Comparison of ENCODE assay signal across 1 cellular context in the genomic region with DNA sequence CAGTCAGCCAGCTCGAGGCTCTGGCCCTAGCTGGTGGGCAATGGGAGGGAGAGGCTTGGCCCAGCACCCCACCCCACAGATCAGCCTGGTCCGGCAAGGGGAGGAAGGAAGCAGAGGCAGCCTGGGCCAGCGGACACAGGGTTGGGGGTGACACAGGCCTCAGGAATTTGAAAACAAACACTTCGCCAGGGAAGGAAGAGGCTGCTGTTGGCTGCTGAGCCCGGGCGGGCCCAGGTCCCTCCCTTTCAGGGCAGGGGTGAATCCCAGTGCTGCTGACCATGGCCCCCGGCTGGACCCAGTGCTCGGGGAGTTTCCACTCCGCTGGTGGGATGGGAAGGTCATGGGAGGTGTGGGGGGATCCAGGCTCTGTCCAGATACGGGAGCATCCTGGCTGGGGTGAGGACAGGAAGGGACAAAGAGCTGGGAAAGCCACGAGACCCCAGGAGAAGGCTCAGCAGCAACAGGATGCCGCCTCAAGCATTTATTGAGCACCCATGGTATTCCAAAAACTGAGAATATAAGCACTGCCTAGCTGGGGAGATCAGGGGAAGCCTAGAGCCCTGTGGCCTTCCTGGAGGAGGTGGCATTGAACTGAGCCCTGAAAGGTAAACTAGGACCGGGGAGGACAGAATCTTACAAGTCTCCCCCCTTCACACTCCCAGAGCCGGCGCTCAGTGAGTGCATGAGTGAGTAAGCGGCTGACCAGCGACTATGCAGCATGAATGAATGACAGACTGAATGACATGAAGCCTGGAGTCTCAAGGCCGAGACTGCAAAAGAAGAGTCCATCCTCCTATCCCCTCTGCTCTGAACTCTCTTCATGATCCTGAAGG.
TF ChIP-seq lines count a peak whose summit lies in the region.

No MANE protein-coding gene starts in this region.

TF ChIP-seq in HepG2, 621 proteins besides CTCF, POLR2A, EP300 and RAD21 (continued from another document and continues in another):
- no peak; the same call in 1 of the 2 replicates for TF ChIP-seq AKAP8 (CRISPR knock-in tag; IDR thresholded peaks at IDR 0.05)
- no peak for TF ChIP-seq MAFK (conservative IDR thresholded peaks at IDR 0.05 in 1 of 2, IDR thresholded peaks at IDR 0.05 in 1 of 2; ENCODE audit: low read length in 2 of 2)
- TF ChIP-seq IRX3 (CRISPR knock-in tag; IDR thresholded peaks at IDR 0.05; ENCODE audit: borderline replicate concordance, low read depth) = no peak
- no peak for TF ChIP-seq SMARCC2 (IDR thresholded peaks at IDR 0.05)
- no peak for TF ChIP-seq ZNF484 (CRISPR knock-in tag; IDR thresholded peaks at IDR 0.05; ENCODE audit: borderline replicate concordance, low read depth)
- no peak for TF ChIP-seq SOX6 (IDR thresholded peaks at IDR 0.05)
- peak; percentile 72; the same call in 1 of the 2 replicates for TF ChIP-seq SOX6 (CRISPR knock-in tag; IDR thresholded peaks at IDR 0.05)
- TF ChIP-seq, protein P1, sequence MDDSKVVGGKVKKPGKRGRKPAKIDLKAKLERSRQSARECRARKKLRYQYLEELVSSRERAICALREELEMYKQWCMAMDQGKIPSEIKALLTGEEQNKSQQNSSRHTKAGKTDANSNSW (CRISPR knock-in tag; IDR thresholded peaks at IDR 0.05; ENCODE audit: borderline replicate concordance) = no peak
- TF ChIP-seq, protein P2, sequence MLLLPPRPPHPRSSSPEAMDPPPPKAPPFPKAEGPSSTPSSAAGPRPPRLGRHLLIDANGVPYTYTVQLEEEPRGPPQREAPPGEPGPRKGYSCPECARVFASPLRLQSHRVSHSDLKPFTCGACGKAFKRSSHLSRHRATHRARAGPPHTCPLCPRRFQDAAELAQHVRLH (CRISPR knock-in tag; IDR thresholded peaks at IDR 0.05; ENCODE audit: borderline replicate concordance, low read depth) = peak; percentile 87; the same call in 1 of the 2 replicates
- no peak for TF ChIP-seq ZNF737 (CRISPR knock-in tag; IDR thresholded peaks at IDR 0.05; ENCODE audit: borderline replicate concordance)
- TF ChIP-seq ZNF614 (CRISPR knock-in tag; IDR thresholded peaks at IDR 0.05; ENCODE audit: borderline replicate concordance) = no peak
- no peak for TF ChIP-seq BHLHE40 (IDR thresholded peaks at IDR 0.05; ENCODE audit: low read length)
- peak; percentile 21; the same call in 1 of the 2 replicates for TF ChIP-seq TP53 (CRISPR knock-in tag; conservative IDR thresholded peaks at IDR 0.05)
- TF ChIP-seq, protein P3, sequence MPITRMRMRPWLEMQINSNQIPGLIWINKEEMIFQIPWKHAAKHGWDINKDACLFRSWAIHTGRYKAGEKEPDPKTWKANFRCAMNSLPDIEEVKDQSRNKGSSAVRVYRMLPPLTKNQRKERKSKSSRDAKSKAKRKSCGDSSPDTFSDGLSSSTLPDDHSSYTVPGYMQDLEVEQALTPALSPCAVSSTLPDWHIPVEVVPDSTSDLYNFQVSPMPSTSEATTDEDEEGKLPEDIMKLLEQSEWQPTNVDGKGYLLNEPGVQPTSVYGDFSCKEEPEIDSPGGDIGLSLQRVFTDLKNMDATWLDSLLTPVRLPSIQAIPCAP (CRISPR knock-in tag; IDR thresholded peaks at IDR 0.05; ENCODE audit: low read depth) = no peak
- peak; percentile 31; the same call in 1 of the 2 replicates for TF ChIP-seq MIER2 (CRISPR knock-in tag; IDR thresholded peaks at IDR 0.05)
- TF ChIP-seq ZNF567 (CRISPR knock-in tag; IDR thresholded peaks at IDR 0.05; ENCODE audit: borderline replicate concordance) = no peak
- TF ChIP-seq, protein P4, sequence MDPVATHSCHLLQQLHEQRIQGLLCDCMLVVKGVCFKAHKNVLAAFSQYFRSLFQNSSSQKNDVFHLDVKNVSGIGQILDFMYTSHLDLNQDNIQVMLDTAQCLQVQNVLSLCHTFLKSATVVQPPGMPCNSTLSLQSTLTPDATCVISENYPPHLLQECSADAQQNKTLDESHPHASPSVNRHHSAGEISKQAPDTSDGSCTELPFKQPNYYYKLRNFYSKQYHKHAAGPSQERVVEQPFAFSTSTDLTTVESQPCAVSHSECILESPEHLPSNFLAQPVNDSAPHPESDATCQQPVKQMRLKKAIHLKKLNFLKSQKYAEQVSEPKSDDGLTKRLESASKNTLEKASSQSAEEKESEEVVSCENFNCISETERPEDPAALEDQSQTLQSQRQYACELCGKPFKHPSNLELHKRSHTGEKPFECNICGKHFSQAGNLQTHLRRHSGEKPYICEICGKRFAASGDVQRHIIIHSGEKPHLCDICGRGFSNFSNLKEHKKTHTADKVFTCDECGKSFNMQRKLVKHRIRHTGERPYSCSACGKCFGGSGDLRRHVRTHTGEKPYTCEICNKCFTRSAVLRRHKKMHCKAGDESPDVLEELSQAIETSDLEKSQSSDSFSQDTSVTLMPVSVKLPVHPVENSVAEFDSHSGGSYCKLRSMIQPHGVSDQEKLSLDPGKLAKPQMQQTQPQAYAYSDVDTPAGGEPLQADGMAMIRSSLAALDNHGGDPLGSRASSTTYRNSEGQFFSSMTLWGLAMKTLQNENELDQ (CRISPR knock-in tag; IDR thresholded peaks at IDR 0.05; ENCODE audit: borderline replicate concordance) = no peak
- no peak for TF ChIP-seq ZKSCAN1 (IDR thresholded peaks at IDR 0.05; ENCODE audit: low read length)
- TF ChIP-seq, protein P5, sequence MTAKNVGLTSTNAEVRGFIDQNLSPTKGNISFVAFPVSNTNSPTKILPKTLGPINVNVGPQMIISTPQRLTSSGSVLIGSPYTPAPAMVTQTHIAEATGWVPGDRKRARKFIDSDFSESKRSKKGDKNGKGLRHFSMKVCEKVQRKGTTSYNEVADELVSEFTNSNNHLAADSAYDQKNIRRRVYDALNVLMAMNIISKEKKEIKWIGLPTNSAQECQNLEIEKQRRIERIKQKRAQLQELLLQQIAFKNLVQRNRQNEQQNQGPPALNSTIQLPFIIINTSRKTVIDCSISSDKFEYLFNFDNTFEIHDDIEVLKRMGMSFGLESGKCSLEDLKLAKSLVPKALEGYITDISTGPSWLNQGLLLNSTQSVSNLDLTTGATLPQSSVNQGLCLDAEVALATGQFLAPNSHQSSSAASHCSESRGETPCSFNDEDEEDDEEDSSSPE (CRISPR knock-in tag; IDR thresholded peaks at IDR 0.05) = no peak
- no peak for TF ChIP-seq RFXANK (CRISPR knock-in tag; IDR thresholded peaks at IDR 0.05)
- no peak for TF ChIP-seq ZNF552 (CRISPR knock-in tag; IDR thresholded peaks at IDR 0.05; ENCODE audit: borderline replicate concordance)
- TF ChIP-seq, protein P6, sequence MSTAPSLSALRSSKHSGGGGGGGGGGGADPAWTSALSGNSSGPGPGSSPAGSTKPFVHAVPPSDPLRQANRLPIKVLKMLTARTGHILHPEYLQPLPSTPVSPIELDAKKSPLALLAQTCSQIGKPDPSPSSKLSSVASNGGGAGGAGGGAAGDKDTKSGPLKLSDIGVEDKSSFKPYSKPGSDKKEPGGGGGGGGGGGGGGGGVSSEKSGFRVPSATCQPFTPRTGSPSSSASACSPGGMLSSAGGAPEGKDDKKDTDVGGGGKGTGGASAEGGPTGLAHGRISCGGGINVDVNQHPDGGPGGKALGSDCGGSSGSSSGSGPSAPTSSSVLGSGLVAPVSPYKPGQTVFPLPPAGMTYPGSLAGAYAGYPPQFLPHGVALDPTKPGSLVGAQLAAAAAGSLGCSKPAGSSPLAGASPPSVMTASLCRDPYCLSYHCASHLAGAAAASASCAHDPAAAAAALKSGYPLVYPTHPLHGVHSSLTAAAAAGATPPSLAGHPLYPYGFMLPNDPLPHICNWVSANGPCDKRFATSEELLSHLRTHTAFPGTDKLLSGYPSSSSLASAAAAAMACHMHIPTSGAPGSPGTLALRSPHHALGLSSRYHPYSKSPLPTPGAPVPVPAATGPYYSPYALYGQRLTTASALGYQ (CRISPR knock-in tag; IDR thresholded peaks at IDR 0.05) = peak; percentile 80; the same call in 1 of the 2 replicates
- peak; percentile 73; the same call in 1 of the 2 replicates for TF ChIP-seq HDAC1 (CRISPR knock-in tag; IDR thresholded peaks at IDR 0.05)
- 0 out of 2 replicates have a peak, but pooled peaks have one; percentile 11 for TF ChIP-seq SIN3A (IDR thresholded peaks at IDR 0.05; ENCODE audit: borderline replicate concordance, low read depth, low read length)
- no peak for TF ChIP-seq ZNF160 (CRISPR knock-in tag; IDR thresholded peaks at IDR 0.05)
- no peak for TF ChIP-seq ZNF33A (CRISPR knock-in tag; IDR thresholded peaks at IDR 0.05; ENCODE audit: borderline replicate concordance)
- no peak for TF ChIP-seq WIZ (CRISPR knock-in tag; IDR thresholded peaks at IDR 0.05)
- TF ChIP-seq SOX5 (CRISPR knock-in tag; IDR thresholded peaks at IDR 0.05; ENCODE audit: borderline replicate concordance) = peak; percentile 82; the same call in 1 of the 2 replicates
- TF ChIP-seq, protein P7, sequence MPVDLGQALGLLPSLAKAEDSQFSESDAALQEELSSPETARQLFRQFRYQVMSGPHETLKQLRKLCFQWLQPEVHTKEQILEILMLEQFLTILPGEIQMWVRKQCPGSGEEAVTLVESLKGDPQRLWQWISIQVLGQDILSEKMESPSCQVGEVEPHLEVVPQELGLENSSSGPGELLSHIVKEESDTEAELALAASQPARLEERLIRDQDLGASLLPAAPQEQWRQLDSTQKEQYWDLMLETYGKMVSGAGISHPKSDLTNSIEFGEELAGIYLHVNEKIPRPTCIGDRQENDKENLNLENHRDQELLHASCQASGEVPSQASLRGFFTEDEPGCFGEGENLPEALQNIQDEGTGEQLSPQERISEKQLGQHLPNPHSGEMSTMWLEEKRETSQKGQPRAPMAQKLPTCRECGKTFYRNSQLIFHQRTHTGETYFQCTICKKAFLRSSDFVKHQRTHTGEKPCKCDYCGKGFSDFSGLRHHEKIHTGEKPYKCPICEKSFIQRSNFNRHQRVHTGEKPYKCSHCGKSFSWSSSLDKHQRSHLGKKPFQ (CRISPR knock-in tag; IDR thresholded peaks at IDR 0.05; ENCODE audit: insufficient replicate concordance) = peak; percentile 89
- TF ChIP-seq ZNF792 (CRISPR knock-in tag; IDR thresholded peaks at IDR 0.05) = 0 out of 2 replicates have a peak, but pooled peaks have one; percentile 39
- TF ChIP-seq, protein P8, sequence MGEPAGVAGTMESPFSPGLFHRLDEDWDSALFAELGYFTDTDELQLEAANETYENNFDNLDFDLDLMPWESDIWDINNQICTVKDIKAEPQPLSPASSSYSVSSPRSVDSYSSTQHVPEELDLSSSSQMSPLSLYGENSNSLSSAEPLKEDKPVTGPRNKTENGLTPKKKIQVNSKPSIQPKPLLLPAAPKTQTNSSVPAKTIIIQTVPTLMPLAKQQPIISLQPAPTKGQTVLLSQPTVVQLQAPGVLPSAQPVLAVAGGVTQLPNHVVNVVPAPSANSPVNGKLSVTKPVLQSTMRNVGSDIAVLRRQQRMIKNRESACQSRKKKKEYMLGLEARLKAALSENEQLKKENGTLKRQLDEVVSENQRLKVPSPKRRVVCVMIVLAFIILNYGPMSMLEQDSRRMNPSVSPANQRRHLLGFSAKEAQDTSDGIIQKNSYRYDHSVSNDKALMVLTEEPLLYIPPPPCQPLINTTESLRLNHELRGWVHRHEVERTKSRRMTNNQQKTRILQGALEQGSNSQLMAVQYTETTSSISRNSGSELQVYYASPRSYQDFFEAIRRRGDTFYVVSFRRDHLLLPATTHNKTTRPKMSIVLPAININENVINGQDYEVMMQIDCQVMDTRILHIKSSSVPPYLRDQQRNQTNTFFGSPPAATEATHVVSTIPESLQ (CRISPR knock-in tag; conservative IDR thresholded peaks at IDR 0.05) = no peak
- TF ChIP-seq ZNF33B (CRISPR knock-in tag; IDR thresholded peaks at IDR 0.05) = no peak; the same call in 1 of the 2 replicates
- no peak for TF ChIP-seq ZNF549 (CRISPR knock-in tag; IDR thresholded peaks at IDR 0.05)
- TF ChIP-seq ZNF749 (CRISPR knock-in tag; IDR thresholded peaks at IDR 0.05; ENCODE audit: borderline replicate concordance) = no peak
- no peak for TF ChIP-seq TEAD2 (CRISPR knock-in tag; IDR thresholded peaks at IDR 0.05)
- no peak for TF ChIP-seq ZNF235 (CRISPR knock-in tag; IDR thresholded peaks at IDR 0.05; ENCODE audit: borderline replicate concordance)
- TF ChIP-seq SP1 (IDR thresholded peaks at IDR 0.05) = no peak
- no peak for TF ChIP-seq SP1 (CRISPR knock-in tag; IDR thresholded peaks at IDR 0.05)
- TF ChIP-seq, protein P9, sequence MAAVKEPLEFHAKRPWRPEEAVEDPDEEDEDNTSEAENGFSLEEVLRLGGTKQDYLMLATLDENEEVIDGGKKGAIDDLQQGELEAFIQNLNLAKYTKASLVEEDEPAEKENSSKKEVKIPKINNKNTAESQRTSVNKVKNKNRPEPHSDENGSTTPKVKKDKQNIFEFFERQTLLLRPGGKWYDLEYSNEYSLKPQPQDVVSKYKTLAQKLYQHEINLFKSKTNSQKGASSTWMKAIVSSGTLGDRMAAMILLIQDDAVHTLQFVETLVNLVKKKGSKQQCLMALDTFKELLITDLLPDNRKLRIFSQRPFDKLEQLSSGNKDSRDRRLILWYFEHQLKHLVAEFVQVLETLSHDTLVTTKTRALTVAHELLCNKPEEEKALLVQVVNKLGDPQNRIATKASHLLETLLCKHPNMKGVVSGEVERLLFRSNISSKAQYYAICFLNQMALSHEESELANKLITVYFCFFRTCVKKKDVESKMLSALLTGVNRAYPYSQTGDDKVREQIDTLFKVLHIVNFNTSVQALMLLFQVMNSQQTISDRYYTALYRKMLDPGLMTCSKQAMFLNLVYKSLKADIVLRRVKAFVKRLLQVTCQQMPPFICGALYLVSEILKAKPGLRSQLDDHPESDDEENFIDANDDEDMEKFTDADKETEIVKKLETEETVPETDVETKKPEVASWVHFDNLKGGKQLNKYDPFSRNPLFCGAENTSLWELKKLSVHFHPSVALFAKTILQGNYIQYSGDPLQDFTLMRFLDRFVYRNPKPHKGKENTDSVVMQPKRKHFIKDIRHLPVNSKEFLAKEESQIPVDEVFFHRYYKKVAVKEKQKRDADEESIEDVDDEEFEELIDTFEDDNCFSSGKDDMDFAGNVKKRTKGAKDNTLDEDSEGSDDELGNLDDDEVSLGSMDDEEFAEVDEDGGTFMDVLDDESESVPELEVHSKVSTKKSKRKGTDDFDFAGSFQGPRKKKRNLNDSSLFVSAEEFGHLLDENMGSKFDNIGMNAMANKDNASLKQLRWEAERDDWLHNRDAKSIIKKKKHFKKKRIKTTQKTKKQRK (IDR thresholded peaks at IDR 0.05; ENCODE audit: low read length) = no peak
- no peak for TF ChIP-seq ZNF17 (CRISPR knock-in tag; IDR thresholded peaks at IDR 0.05)
- no peak for TF ChIP-seq FOXA1 (IDR thresholded peaks at IDR 0.05)
- TF ChIP-seq FOXA1 (CRISPR knock-in tag; IDR thresholded peaks at IDR 0.05) = peak; percentile 75
